ENCODE assay signal across 23 cellular contexts in the genomic region with DNA sequence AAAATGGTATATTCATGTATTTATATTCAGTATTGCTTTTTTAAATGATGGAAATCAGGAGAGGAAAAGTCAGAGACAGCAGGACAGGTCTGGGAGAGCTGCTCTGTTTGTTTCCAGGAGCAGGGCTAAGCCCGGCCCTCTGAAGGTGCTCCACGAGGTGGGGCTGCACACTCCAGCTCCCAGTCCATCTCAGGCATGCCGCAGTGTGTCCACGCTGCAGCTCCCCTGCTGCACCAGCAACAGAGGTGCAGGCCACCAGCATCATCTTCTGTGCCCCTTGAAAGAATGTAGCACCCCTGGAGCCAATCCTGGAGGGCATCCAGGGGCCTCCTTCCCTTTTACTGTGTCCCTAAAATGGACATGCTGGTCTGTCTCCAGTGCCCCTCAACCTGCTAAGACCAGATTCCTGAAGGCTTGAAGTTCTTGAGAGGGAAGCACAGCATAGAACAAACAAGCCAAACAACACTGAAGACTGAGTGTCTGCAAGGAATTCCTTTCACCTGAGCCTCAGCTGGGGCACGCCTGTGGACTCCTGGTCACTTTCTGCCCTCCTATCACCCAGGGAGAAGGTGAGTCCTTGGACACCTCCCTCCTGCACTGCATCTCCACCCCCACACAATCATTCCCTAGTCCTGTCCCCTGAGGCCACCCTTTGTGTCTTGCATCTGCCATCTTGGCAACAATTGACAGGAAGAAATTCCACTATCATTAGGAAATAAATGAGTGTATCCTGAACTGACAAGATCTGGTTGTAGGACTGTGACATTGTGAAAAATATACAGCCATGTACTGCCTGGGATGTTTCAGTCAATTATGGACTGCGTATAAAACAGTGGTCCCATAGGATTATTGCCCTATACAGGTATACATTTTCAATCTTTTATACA.
"Had no signal": no experiment of that assay in that cellular context is flagged by ENCODE, and none has a peak within 500 bp of the region (broad histone marks: within the 10 kb centered on the region; RNA-seq: fewer than 3 reads in every experiment).

No MANE protein-coding gene starts in this region.

- ATAC-seq: activated CD8-positive, alpha-beta T cell treated with anti-CD3 and anti-CD28 coated beads, Interleukin-2, amount 10 ng/mL, durations not matched to agents 7 days and 5 days; activated naive CD8-positive, alpha-beta T cell treated with anti-CD3 and anti-CD28 coated beads, Interleukin-2, amount 50 U/mL, for 24 hours; gastrocnemius medialis; psoas muscle; right cardiac atrium; SK-N-SH treated with all-trans-retinoic acid at 6 μM for 48 hours; T-cell had no signal

- DNase-seq: activated CD4-positive, alpha-beta T cell treated with anti-CD3 and anti-CD28 coated beads, Interleukin-2, amount 10 ng/mL, durations not matched to agents 7 days and 5 days; activated CD4-positive, CD25-positive, alpha-beta regulatory T cell; activated CD8-positive, alpha-beta T cell treated with anti-CD3 and anti-CD28 coated beads, Interleukin-2, amount 10 ng/mL, durations not matched to agents 7 days and 5 days; activated naive CD4-positive, alpha-beta T cell treated with anti-CD3 and anti-CD28 coated beads for 36 hours; activated naive CD8-positive, alpha-beta T cell treated with anti-CD3 and anti-CD28 coated beads, Interleukin-2, amount 50 U/mL, for 24 hours; activated T-cell treated with anti-CD3 and anti-CD28 coated beads, Interleukin-2, amount 50 U/mL, for 24 hours; anterior cingulate cortex; gastrocnemius medialis; heart left ventricle; immature natural killer cell; psoas muscle; right cardiac atrium; stimulated activated CD4-positive, alpha-beta T cell treated with anti-CD3 and anti-CD28 coated beads, Interleukin-2, amount 100 ng/mL, for 24 hours; T-cell; transverse colon had no signal

- H3K27ac ChIP-seq: coronary artery, gastrocnemius medialis, heart left ventricle, psoas muscle, suprapubic skin, transverse colon had no signal

- H3K4me3 ChIP-seq: coronary artery, gastrocnemius medialis, heart left ventricle, lung, psoas muscle, suprapubic skin, transverse colon had no signal

- H3K36me3 Mint-ChIP-seq: immature natural killer cell, mesothelial cell of epicardium, T-cell had no signal

- H3K4me1 Mint-ChIP-seq: activated CD4-positive, alpha-beta T cell treated with anti-CD3 and anti-CD28 coated beads, Interleukin-2, amount 10 ng/mL, durations not matched to agents 7 days and 5 days; activated naive CD8-positive, alpha-beta T cell treated with anti-CD3 and anti-CD28 coated beads, Interleukin-2, amount 50 U/mL, for 24 hours; immature natural killer cell; T-cell had no signal

- H3K9me3 ChIP-seq: gastrocnemius medialis, heart left ventricle, psoas muscle, suprapubic skin, transverse colon had no signal

- H3K9me3 Mint-ChIP-seq: activated CD4-positive, alpha-beta T cell treated with anti-CD3 and anti-CD28 coated beads, Interleukin-2, amount 10 ng/mL, durations not matched to agents 7 days and 5 days; activated naive CD4-positive, alpha-beta T cell treated with anti-CD3 and anti-CD28 coated beads for 36 hours; activated naive CD8-positive, alpha-beta T cell treated with anti-CD3 and anti-CD28 coated beads, Interleukin-2, amount 50 U/mL, for 24 hours; activated T-cell treated with anti-CD3 and anti-CD28 coated beads, Interleukin-2, amount 50 U/mL, for 24 hours; immature natural killer cell; mesothelial cell of epicardium; nephron; stimulated activated naive CD8-positive, alpha-beta T cell treated with anti-CD3 and anti-CD28 coated beads, Interleukin-15, Interleukin-2, amounts not matched to agents 100 ng/mL and 50 ng/mL, for 24 hours; T-cell had no signal

- H3K27ac Mint-ChIP-seq: activated CD4-positive, alpha-beta T cell treated with anti-CD3 and anti-CD28 coated beads, Interleukin-2, amount 10 ng/mL, durations not matched to agents 7 days and 5 days; activated CD8-positive, alpha-beta T cell treated with anti-CD3 and anti-CD28 coated beads, Interleukin-2, amount 10 ng/mL, durations not matched to agents 7 days and 5 days; activated naive CD4-positive, alpha-beta T cell treated with anti-CD3 and anti-CD28 coated beads for 36 hours; activated naive CD8-positive, alpha-beta T cell treated with anti-CD3 and anti-CD28 coated beads, Interleukin-2, amount 50 U/mL, for 24 hours; activated T-cell treated with anti-CD3 and anti-CD28 coated beads, Interleukin-2, amount 50 U/mL, for 24 hours; immature natural killer cell; mesothelial cell of epicardium; nephron; stimulated activated naive CD8-positive, alpha-beta T cell treated with anti-CD3 and anti-CD28 coated beads, Interleukin-15, Interleukin-2, amounts not matched to agents 100 ng/mL and 50 ng/mL, for 24 hours; T-cell had no signal

- H3K36me3 ChIP-seq: gastrocnemius medialis, heart left ventricle, suprapubic skin, transverse colon had no signal

- H3K4me3 Mint-ChIP-seq: activated CD4-positive, alpha-beta T cell treated with anti-CD3 and anti-CD28 coated beads, Interleukin-2, amount 10 ng/mL, durations not matched to agents 7 days and 5 days; activated CD8-positive, alpha-beta T cell treated with anti-CD3 and anti-CD28 coated beads, Interleukin-2, amount 10 ng/mL, durations not matched to agents 7 days and 5 days; activated naive CD4-positive, alpha-beta T cell treated with anti-CD3 and anti-CD28 coated beads for 36 hours; activated naive CD8-positive, alpha-beta T cell treated with anti-CD3 and anti-CD28 coated beads, Interleukin-2, amount 50 U/mL, for 24 hours; activated T-cell treated with anti-CD3 and anti-CD28 coated beads, Interleukin-2, amount 50 U/mL, for 24 hours; immature natural killer cell; mesothelial cell of epicardium; nephron; stimulated activated naive CD8-positive, alpha-beta T cell treated with anti-CD3 and anti-CD28 coated beads, Interleukin-15, Interleukin-2, amounts not matched to agents 100 ng/mL and 50 ng/mL, for 24 hours; T-cell had no signal

- H3K27me3 ChIP-seq: gastrocnemius medialis, heart left ventricle, suprapubic skin, transverse colon had no signal

- H3K4me1 ChIP-seq: gastrocnemius medialis, transverse colon had no signal

- FAIRE-seq: endometrium had no signal
